ENCODE assay signal across 1 cellular context in the genomic region with DNA sequence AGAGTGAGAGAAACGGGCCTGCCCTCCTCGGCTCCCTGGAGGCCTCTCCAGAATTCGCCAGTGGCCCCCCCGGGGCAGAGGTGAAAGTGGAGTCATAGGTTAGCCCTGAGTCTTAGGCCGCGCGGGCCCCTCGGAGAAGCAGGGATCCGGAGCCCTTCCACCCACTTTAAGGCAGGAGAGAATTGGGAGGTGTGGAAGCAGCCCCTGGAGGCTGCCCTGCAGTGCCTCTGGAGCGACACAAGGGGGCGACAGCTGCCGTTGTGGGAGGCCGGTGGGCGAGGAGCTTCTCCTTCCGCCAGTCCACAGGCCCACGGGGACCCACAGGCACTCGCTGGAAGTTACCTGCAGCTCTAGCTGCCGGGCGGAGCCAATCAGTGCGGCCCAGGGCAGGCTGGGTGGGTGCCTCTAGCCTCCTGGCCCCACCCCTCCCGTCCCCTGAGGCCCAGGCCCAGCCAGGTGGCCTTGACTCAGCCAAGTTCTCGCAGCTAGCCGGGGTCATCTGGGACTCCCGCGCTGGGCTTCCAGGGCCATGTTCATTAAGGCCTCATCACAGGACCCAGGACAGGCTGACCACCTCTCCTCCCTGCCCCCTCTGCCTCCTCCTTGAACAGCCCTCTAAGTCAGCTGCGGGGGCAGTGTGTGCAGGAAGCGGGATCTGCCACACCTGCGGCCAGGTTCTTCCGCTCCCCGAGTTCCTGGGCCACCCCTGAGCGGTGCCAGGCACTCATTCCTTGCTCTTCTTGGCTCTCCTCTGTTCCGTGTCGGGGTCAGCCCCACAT.
TF ChIP-seq lines count a peak whose summit lies in the region.

No MANE protein-coding gene starts in this region.

TF ChIP-seq in H1, 55 proteins besides CTCF, POLR2A, EP300 and RAD21:
- TF ChIP-seq GABPA (IDR thresholded peaks at IDR 0.05; ENCODE audit: borderline replicate concordance, insufficient read depth, low read length), result peak; percentile 85; the same call in 1 of the 2 replicates
- peak; percentile 45; the same call in 1 of the 2 replicates for TF ChIP-seq TAF1 (IDR thresholded peaks at IDR 0.05; ENCODE audit: low read depth, low read length)
- peak in 1 of 2 experiments; percentile 81; a peak in 1 of 4 replicates for TF ChIP-seq HDAC2 (IDR thresholded peaks at IDR 0.05; ENCODE audit: borderline replicate concordance in 1 of 2, low read depth in 2 of 2, low read length in 2 of 2)
- 0 out of 2 replicates have a peak, but pooled peaks have one; percentile 42 for TF ChIP-seq YY1 (IDR thresholded peaks at IDR 0.05; ENCODE audit: low read depth, low read length)
- TF ChIP-seq BACH1 (IDR thresholded peaks at IDR 0.05; ENCODE audit: low read length), result peak; percentile 86
- TF ChIP-seq EGR1 (IDR thresholded peaks at IDR 0.05; ENCODE audit: borderline replicate concordance, low read depth, low read length), result peak; percentile 55
- TF ChIP-seq CREB1 (IDR thresholded peaks at IDR 0.05), result peak; percentile 33; the same call in 1 of the 2 replicates
- 0 out of 2 replicates have a peak, but pooled peaks have one; percentile 28 for TF ChIP-seq KDM1A (IDR thresholded peaks at IDR 0.05; ENCODE audit: borderline replicate concordance, low read length)
- TF ChIP-seq NANOG (IDR thresholded peaks at IDR 0.05; ENCODE audit: insufficient read depth, low read depth, low read length, poor library complexity, severe bottlenecking), result no peak
- no peak for TF ChIP-seq CHD2 (IDR thresholded peaks at IDR 0.05; ENCODE audit: low read length)
- TF ChIP-seq, protein P1, sequence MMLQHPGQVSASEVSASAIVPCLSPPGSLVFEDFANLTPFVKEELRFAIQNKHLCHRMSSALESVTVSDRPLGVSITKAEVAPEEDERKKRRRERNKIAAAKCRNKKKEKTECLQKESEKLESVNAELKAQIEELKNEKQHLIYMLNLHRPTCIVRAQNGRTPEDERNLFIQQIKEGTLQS (IDR thresholded peaks at IDR 0.05; ENCODE audit: insufficient read depth, low read depth, low read length), result no peak
- TF ChIP-seq, protein P2, sequence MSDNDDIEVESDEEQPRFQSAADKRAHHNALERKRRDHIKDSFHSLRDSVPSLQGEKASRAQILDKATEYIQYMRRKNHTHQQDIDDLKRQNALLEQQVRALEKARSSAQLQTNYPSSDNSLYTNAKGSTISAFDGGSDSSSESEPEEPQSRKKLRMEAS (IDR thresholded peaks at IDR 0.05), result peak; percentile 40; the same call in 1 of the 2 replicates
TF ChIP-seq in H1: peak in this region for 9.
